In genomic region chr5:37837101-37838032, GRCh38 we compare ENCODE assay signal across 1 cellular context.
TF ChIP-seq lines count a peak whose summit lies in the region.

No MANE protein-coding gene starts in this region.

TF ChIP-seq in GM12878, 131 proteins besides CTCF, POLR2A, EP300 and RAD21 (continued from another document):
- TF ChIP-seq REST (IDR thresholded peaks at IDR 0.05; ENCODE audit: low read depth, low read length), result no peak
- no peak for TF ChIP-seq NKRF (conservative IDR thresholded peaks at IDR 0.05)
- TF ChIP-seq POLR2AphosphoS2 (IDR thresholded peaks at IDR 0.05; ENCODE audit: low read depth, low read length), result no peak
- no peak for TF ChIP-seq CREB1 (IDR thresholded peaks at IDR 0.05; ENCODE audit: low read depth)
- TF ChIP-seq SKIL (IDR thresholded peaks at IDR 0.05; ENCODE audit: low read depth, poor library complexity, severe bottlenecking), result no peak
- TF ChIP-seq MEF2B (IDR thresholded peaks at IDR 0.05; ENCODE audit: partially characterized antibody, poor library complexity, severe bottlenecking), result no peak
- TF ChIP-seq RELA (IDR thresholded peaks at IDR 0.05; ENCODE audit: borderline replicate concordance, partially characterized antibody), result no peak
- TF ChIP-seq SREBF1 (IDR thresholded peaks at IDR 0.05; ENCODE audit: low read length), result no peak
- TF ChIP-seq BCLAF1 (IDR thresholded peaks at IDR 0.05), result no peak
- no peak for TF ChIP-seq ZZZ3 (IDR thresholded peaks at IDR 0.05; ENCODE audit: control insufficient read depth, insufficient read length, low read depth)
- no peak for TF ChIP-seq ZBTB4 (CRISPR knock-in tag; IDR thresholded peaks at IDR 0.05)
- TF ChIP-seq ETV6 (conservative IDR thresholded peaks at IDR 0.05 in 1 of 2, IDR thresholded peaks at IDR 0.05 in 1 of 2; ENCODE audit: borderline replicate concordance in 1 of 2, low read depth in 1 of 2), result no peak
- no peak for TF ChIP-seq POU2F2 (IDR thresholded peaks at IDR 0.05; ENCODE audit: borderline replicate concordance, low read depth, low read length)
